ENCODE assay signal across 21 cellular contexts in the genomic region with DNA sequence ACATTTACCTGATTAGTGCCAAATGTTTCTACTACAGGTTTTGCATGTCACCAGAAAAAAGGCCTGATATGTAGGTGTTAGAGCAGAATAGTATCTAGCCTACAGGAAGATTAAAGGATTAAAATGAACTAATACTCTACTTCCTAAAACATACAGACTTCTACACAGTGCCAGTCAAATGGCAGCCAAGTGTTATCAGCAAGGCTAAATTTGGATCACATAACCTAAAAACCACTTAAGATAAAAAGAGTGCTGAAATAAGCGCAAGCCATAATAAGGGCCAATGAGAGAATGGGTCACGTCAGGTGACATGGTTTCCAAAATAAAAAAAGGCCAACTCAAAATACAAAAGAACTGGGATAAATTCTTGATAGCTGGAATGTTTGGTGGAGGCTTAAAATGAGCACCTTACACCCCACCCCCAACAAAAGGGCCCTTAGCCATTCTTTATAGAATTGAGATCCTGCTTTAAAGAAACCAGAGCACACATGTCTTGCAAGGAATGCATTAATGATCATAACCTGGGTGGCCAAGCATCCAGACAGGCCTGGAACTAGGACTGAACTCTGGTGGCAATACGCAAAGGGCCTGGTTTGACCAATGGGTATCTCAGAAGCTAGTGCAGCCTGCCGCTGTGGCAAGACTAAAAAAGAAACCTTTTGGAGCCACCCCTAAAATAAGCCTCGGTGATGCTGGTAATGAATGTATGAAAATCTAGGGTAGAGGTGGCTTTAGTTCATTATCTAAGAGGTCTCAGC. TPM values are rescaled to one million over a fixed set of nuclear protein-coding genes. Genes with fewer than 3 reads are reported as not detected.
DNase-seq lines count a peak whose midpoint lies in the region; ATAC-seq and TF ChIP-seq lines count a peak whose summit lies in the region.
"Had no signal": no experiment of that assay in that cellular context is flagged by ENCODE, and none has a peak within 500 bp of the region (broad histone marks: within the 10 kb centered on the region; RNA-seq: fewer than 3 reads in every experiment).

No MANE protein-coding gene starts in this region.

- H3K9me3 ChIP-seq in body of pancreas = no peaks in the 10 kb centered on the region
- no peaks in the 10 kb centered on the region for H3K9me3 ChIP-seq in left lung
- peaks cover 0 to 2% (median 0%) of the 10 kb centered on the region in 5 donors for H3K9me3 ChIP-seq in subcutaneous abdominal adipose tissue (ENCODE audit: control insufficient read depth in 5 of 5, low read length in 5 of 5)
- peaks cover 9% of the 10 kb centered on the region for H3K9me3 ChIP-seq in endodermal cell (ENCODE audit: control insufficient read depth, low read length)
- H3K9me3 ChIP-seq: esophagus squamous epithelium, testis had no signal

- H3K4me1 Mint-ChIP-seq in endodermal cell = peaks cover 22% of the 10 kb centered on the region

- ATAC-seq in body of pancreas = peak; percentile 59
- peak; percentile 87 for ATAC-seq in left lung
- no peak for ATAC-seq in HG02798 (IDR thresholded peaks at IDR 0.05; ENCODE audit: poor library complexity, unreplicated experiment)
- ATAC-seq: Panc1 had no signal

- H3K4me3 Mint-ChIP-seq in endodermal cell = no peak overlapping the region
- H3K4me3 Mint-ChIP-seq: activated B cell treated with CpG ODN at 0.5 μM for 24 hours; activated CD4-positive, alpha-beta memory T cell treated with anti-CD3 and anti-CD28 coated beads for 36 hours; CD4-positive, alpha-beta memory T cell; central memory CD8-positive, alpha-beta T cell had no signal

- no peak overlapping the region for H3K4me3 ChIP-seq in body of pancreas
- no peak overlapping the region for H3K4me3 ChIP-seq in left lung
- no peak overlapping the region for H3K4me3 ChIP-seq in subcutaneous abdominal adipose tissue (ENCODE audit: low read depth in 1 of 5, low read length in 5 of 5)
- no peak overlapping the region for H3K4me3 ChIP-seq in endodermal cell (ENCODE audit: low read length)
- H3K4me3 ChIP-seq: esophagus squamous epithelium, SK-N-MC, testis had no signal

- H3K27me3 ChIP-seq in body of pancreas (no peaks in the 10 kb centered on the region), left lung (no peaks in the 10 kb centered on the region), subcutaneous abdominal adipose tissue (ENCODE audit: control insufficient read depth in 5 of 5, insufficient read depth in 4 of 5, low read length in 5 of 5) (no peaks in the 10 kb centered on the region), endodermal cell (ENCODE audit: control insufficient read depth, insufficient read depth, low read length, poor library complexity, severe bottlenecking) (no peaks in the 10 kb centered on the region)
- H3K27me3 ChIP-seq: esophagus squamous epithelium, testis had no signal

- H3K9me3 Mint-ChIP-seq in endodermal cell = peaks cover 2% of the 10 kb centered on the region
- H3K9me3 Mint-ChIP-seq: activated B cell treated with CpG ODN at 0.5 μM for 24 hours; activated CD4-positive, alpha-beta memory T cell treated with anti-CD3 and anti-CD28 coated beads for 36 hours; central memory CD8-positive, alpha-beta T cell had no signal

- TF ChIP-seq CTCF in body of pancreas (IDR thresholded peaks at IDR 0.05) = no peak
- no peak for TF ChIP-seq CTCF in left lung (IDR thresholded peaks at IDR 0.05)
- TF ChIP-seq CTCF in endodermal cell (conservative IDR thresholded peaks at IDR 0.05) = no peak

- H3K9ac ChIP-seq in subcutaneous abdominal adipose tissue (ENCODE audit: low read length in 5 of 5) = no peak overlapping the region
- no peak overlapping the region for H3K9ac ChIP-seq in endodermal cell (ENCODE audit: extremely low read depth, low read length, poor library complexity, severe bottlenecking)

- peaks cover 22% of the 10 kb centered on the region for H3K36me3 Mint-ChIP-seq in endodermal cell (ENCODE audit: low read depth)
- H3K36me3 Mint-ChIP-seq: activated CD4-positive, alpha-beta memory T cell treated with anti-CD3 and anti-CD28 coated beads for 36 hours; CD4-positive, alpha-beta memory T cell had no signal

- H3K4me1 ChIP-seq in body of pancreas (peaks cover 26% of the 10 kb centered on the region), left lung (peaks cover 7 to 16% of the 10 kb centered on the region in 2 donors), subcutaneous abdominal adipose tissue (ENCODE audit: control insufficient read depth in 5 of 5, insufficient read depth in 5 of 5, low read length in 5 of 5) (peaks cover 0 to 33% (median 11%) of the 10 kb centered on the region in 5 donors), endodermal cell (ENCODE audit: control insufficient read depth, insufficient read depth, low read length) (no peaks in the 10 kb centered on the region)
- H3K4me1 ChIP-seq: testis had no signal

- no peaks in the 10 kb centered on the region for H3K36me3 ChIP-seq in body of pancreas (replicated peaks in 1 of 2; ENCODE audit: insufficient read depth in 1 of 2, low read depth in 2 of 2)
- no peaks in the 10 kb centered on the region for H3K36me3 ChIP-seq in left lung
- H3K36me3 ChIP-seq in subcutaneous abdominal adipose tissue (ENCODE audit: control insufficient read depth in 5 of 5, insufficient read depth in 5 of 5, low read length in 5 of 5) = peaks cover 0 to 5% (median 3%) of the 10 kb centered on the region in 5 donors
- no peaks in the 10 kb centered on the region for H3K36me3 ChIP-seq in endodermal cell (ENCODE audit: control insufficient read depth, insufficient read depth, low read length)
- H3K36me3 ChIP-seq: esophagus squamous epithelium had no signal

- TF ChIP-seq POLR2A in body of pancreas (IDR thresholded peaks at IDR 0.05) = no peak

- H3K27ac Mint-ChIP-seq in endodermal cell = no peak overlapping the region
- H3K27ac Mint-ChIP-seq: activated B cell treated with CpG ODN at 0.5 μM for 24 hours; activated CD4-positive, alpha-beta memory T cell treated with anti-CD3 and anti-CD28 coated beads for 36 hours; CD4-positive, alpha-beta memory T cell had no signal

- H3K27ac ChIP-seq in body of pancreas = peak overlapping the region in 1 of 4 donors; percentile 12
- peak overlapping the region in 1 of 2 donors; percentile 2 for H3K27ac ChIP-seq in left lung
- peak overlapping the region; percentile 71 for H3K27ac ChIP-seq in subcutaneous abdominal adipose tissue (ENCODE audit: low read depth, low read length)
- no peak overlapping the region for H3K27ac ChIP-seq in endodermal cell (ENCODE audit: low read depth, low read length)
- H3K27ac ChIP-seq: HL-60, SK-N-MC, testis had no signal

- peak; percentile 36 for DNase-seq in MV-4-11 (lab: John Stamatoyannopoulos, UW)
- no peak for DNase-seq in body of pancreas
- no peak for DNase-seq in left lung
- DNase-seq in endodermal cell = no peak
- DNase-seq in NK-92 treated with Interleukin-12 subunit alpha and Interleukin-12 subunit beta, amount 100 ng/mL, for 24 hours (lab: John Stamatoyannopoulos, UW) = no peak
- DNase-seq: activated B cell treated with CpG ODN at 0.5 μM for 24 hours; activated CD4-positive, alpha-beta memory T cell treated with anti-CD3 and anti-CD28 coated beads for 36 hours; activated gamma-delta T cell treated with Interleukin-2 at 50 U/mL for 16 hours; CD4-positive, alpha-beta memory T cell; DMS153; effector CD4-positive, alpha-beta T cell; esophagus squamous epithelium; NCI-H187; NCI-H2227 treated with DMSO at 0.1 percent for 48 hours; testis had no signal

- 66 to 71% methylated on average over 5 of the region's 5 CpGs for WGBS in body of pancreas, 2 donors
- 93 to 100% methylated on average over 5 of the region's 5 CpGs for WGBS in endodermal cell (ENCODE audit: insufficient coverage in 1 of 2, insufficient read length in 1 of 2), 2 experiments

- H3K27me3 Mint-ChIP-seq in endodermal cell (ENCODE audit: insufficient read depth) = peaks cover 2% of the 10 kb centered on the region
- H3K27me3 Mint-ChIP-seq: activated B cell treated with CpG ODN at 0.5 μM for 24 hours; activated CD4-positive, alpha-beta memory T cell treated with anti-CD3 and anti-CD28 coated beads for 36 hours; CD4-positive, alpha-beta memory T cell; central memory CD8-positive, alpha-beta T cell had no signal

- intact Hi-C loops in body of pancreas (cut with DNase I) = no loop called here
- intact Hi-C loops in left lung (cut with DNase I) = no loop called here

RNA-seq across cellular contexts. Expression of a gene that starts 32.4 kb away (rescaled TPM):
- total RNA-seq in body of pancreas = 1 to 10 TPM; 8.2 to 9.6 TPM
- total RNA-seq in left lung = 10 to 100 TPM; 13.3 to 15.9 TPM
- 10 to 100 TPM; 16.2 to 16.6 TPM for total RNA-seq in endodermal cell
- 17.0 TPM for polyA plus RNA-seq in endodermal cell (2013, experiment 1 of 2)
- polyA plus RNA-seq in endodermal cell (2013, experiment 2 of 2) = 15.8 TPM
